Comparison of ENCODE assay signal across 1 cellular context in the genomic region with DNA sequence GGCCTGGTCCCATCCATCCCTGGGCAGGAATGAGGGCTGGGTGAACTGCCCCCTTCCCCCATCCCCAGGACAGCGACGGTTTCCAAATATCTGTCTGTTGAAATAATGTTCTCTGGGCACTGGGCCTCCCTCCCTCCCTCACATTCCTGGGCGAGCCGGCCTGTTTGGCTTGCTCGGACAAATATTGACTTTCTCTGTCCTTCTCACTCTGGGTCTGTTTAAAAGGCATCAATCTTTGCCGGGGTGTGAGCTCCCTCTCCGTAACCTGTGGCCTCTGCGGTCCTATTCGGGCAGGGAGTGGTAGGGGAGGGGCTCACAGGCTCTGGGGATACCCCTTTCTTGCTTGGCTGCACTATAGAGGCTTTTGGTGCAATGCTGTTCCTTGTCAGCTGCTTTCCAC.
TF ChIP-seq lines count a peak whose summit lies in the region.

No MANE protein-coding gene starts in this region.

TF ChIP-seq in A549, 52 proteins besides CTCF, POLR2A, EP300 and RAD21 (continued from another document):
- TF ChIP-seq, protein P1, sequence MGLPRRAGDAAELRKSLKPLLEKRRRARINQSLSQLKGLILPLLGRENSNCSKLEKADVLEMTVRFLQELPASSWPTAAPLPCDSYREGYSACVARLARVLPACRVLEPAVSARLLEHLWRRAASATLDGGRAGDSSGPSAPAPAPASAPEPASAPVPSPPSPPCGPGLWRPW (IDR thresholded peaks at IDR 0.05): no peak
- TF ChIP-seq, protein P2, sequence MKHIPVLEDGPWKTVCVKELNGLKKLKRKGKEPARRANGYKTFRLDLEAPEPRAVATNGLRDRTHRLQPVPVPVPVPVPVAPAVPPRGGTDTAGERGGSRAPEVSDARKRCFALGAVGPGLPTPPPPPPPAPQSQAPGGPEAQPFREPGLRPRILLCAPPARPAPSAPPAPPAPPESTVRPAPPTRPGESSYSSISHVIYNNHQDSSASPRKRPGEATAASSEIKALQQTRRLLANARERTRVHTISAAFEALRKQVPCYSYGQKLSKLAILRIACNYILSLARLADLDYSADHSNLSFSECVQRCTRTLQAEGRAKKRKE (CRISPR knock-in tag; IDR thresholded peaks at IDR 0.05; ENCODE audit: low read depth): no peak
- TF ChIP-seq SMC3 (IDR thresholded peaks at IDR 0.05) (peak; percentile 30; the same call in 1 of the 3 replicates), RARB (CRISPR knock-in tag; IDR thresholded peaks at IDR 0.05) (no peak), HOXA7 (CRISPR knock-in tag; IDR thresholded peaks at IDR 0.05) (no peak), JUN (IDR thresholded peaks at IDR 0.05) (peak; percentile 27 to 72; a peak in 3 of 5 replicates), RNF2 (IDR thresholded peaks at IDR 0.05; ENCODE audit: borderline replicate concordance, low read depth) (no peak), HOXB5 (CRISPR knock-in tag; IDR thresholded peaks at IDR 0.05) (peak; percentile 91), BHLHE40 (IDR thresholded peaks at IDR 0.05; ENCODE audit: low read depth, low read length) (no peak)
